2 cellular contexts compared by ENCODE assay signal in genomic region chr20:51009303-51010042, GRCh38.
TF ChIP-seq lines count a peak whose summit lies in the region.

No MANE protein-coding gene starts in this region.

TF ChIP-seq in K562, 482 proteins besides CTCF, POLR2A, EP300 and RAD21:
- TF ChIP-seq RBM14 (IDR thresholded peaks at IDR 0.05; ENCODE audit: borderline replicate concordance, insufficient read depth, low read depth, low read length): no peak
- TF ChIP-seq ZFP36 (IDR thresholded peaks at IDR 0.05; ENCODE audit: low read depth, low read length, partially characterized antibody): peak; percentile 90

TF ChIP-seq in HepG2, 621 proteins besides CTCF, POLR2A, EP300 and RAD21:
- no peak for TF ChIP-seq ZNF234 (CRISPR knock-in tag; conservative IDR thresholded peaks at IDR 0.05)
- TF ChIP-seq ZBED4 (CRISPR knock-in tag; IDR thresholded peaks at IDR 0.05; ENCODE audit: borderline replicate concordance): no peak
- no peak for TF ChIP-seq GTF3A (CRISPR knock-in tag; conservative IDR thresholded peaks at IDR 0.05)
- TF ChIP-seq RNF2 (conservative IDR thresholded peaks at IDR 0.05; ENCODE audit: low read depth): no peak
- peak; percentile 23 for TF ChIP-seq HNRNPLL (IDR thresholded peaks at IDR 0.05; ENCODE audit: low read depth, low read length, poor library complexity, severe bottlenecking)
- no peak for TF ChIP-seq U2AF1 (optimal IDR thresholded peaks at IDR 0.05; ENCODE audit: low read depth, low read length)
- no peak for TF ChIP-seq TBL1XR1 (IDR thresholded peaks at IDR 0.05; ENCODE audit: borderline replicate concordance, low read length, partially characterized antibody)
- TF ChIP-seq RBM39 (IDR thresholded peaks at IDR 0.05; ENCODE audit: low read depth, low read length, poor library complexity, severe bottlenecking): no peak
- TF ChIP-seq ZNF597 (CRISPR knock-in tag; IDR thresholded peaks at IDR 0.05): no peak
- TF ChIP-seq FOXM1 (CRISPR knock-in tag; IDR thresholded peaks at IDR 0.05): 0 out of 2 replicates have a peak, but pooled peaks have one; percentile 27
